Comparison of ENCODE assay signal across 8 cellular contexts in the genomic region with DNA sequence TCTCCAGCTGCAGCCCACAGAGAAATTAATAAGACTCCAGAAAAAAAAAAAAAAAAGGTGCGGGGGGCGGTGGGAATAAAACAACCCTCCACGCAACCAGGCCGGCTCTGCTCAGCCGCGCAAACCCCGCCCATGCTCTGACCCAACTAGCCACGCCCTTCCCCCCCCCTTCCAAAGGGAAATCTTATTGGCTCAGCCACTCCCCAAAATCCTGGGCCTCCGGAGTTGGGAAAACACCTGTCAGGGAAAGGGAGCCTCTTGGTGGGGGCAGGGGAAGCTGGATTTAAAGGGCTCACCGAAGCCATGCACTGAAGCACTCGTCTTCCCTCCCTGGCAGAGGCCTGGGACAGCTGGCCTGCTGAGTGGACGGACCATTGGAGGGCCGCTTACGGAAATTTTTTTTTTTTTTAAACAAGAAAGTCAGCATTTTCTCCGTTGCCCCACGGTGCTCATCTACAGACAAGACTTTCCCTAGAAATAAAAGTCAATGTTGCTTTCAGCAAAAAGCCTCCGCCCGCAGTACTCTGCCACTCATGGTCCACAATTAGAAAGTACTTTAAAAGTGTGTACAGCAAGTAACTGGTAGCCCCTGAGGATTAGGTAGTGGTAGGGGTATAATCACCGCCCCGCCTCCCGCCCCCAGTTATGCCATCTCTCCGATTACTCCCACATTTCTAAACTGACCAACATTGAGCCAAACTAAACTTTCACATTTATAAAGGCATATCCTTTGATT. TPM values are rescaled to one million over a fixed set of nuclear protein-coding genes. Genes with fewer than 3 reads are reported as not detected.
DNase-seq lines count a peak whose midpoint lies in the region; ATAC-seq and TF ChIP-seq lines count a peak whose summit lies in the region.

No MANE protein-coding gene starts in this region.

- peak overlapping the region; percentile 75 for H2AFZ ChIP-seq in mammary epithelial cell (ENCODE audit: low read depth, low read length)

- dilution Hi-C loops in mammary epithelial cell (cut with HindIII; ENCODE audit: low sequenced_read_pairs), result no loop called here

- no peaks in the 10 kb centered on the region for H3K4me1 ChIP-seq in CD8-positive, alpha-beta T cell (ENCODE audit: insufficient read depth, low read length)
- H3K4me1 ChIP-seq in mammary epithelial cell (ENCODE audit: insufficient read depth, low read length), result peaks cover 18% of the 10 kb centered on the region

- ATAC-seq in CD8-positive, alpha-beta T cell, result no peak
- no peak for ATAC-seq in stimulated activated naive B cell treated with anti-CD40 and anti-IgM and Interleukin-4, amounts not matched to agents 10 μg/mL and 1 μg/mL and 100 μg/mL, for 72 hours (replicated peaks)
- ATAC-seq in GM21723 (IDR thresholded peaks at IDR 0.05; ENCODE audit: unreplicated experiment), result no peak

- POLR2A ChIA-PET in CD8-positive, alpha-beta T cell (lab: Charles Lee), result no interaction called here

- no peaks in the 10 kb centered on the region for H3K36me3 Mint-ChIP-seq in CD8-positive, alpha-beta T cell
- no peaks in the 10 kb centered on the region for H3K36me3 Mint-ChIP-seq in stimulated activated naive B cell treated with anti-CD40 and anti-IgM and Interleukin-4, amounts not matched to agents 10 μg/mL and 1 μg/mL and 100 μg/mL, for 72 hours

- H3K36me3 ChIP-seq in CD8-positive, alpha-beta T cell (ENCODE audit: insufficient read depth, low read length), result no peaks in the 10 kb centered on the region
- H3K36me3 ChIP-seq in mammary epithelial cell (ENCODE audit: insufficient read depth, low read length), result no peaks in the 10 kb centered on the region

- 62% methylated on average over 11 of the region's 22 CpGs for WGBS in mammary epithelial cell (ENCODE audit: low coverage, missing lambda C conversion rate)

- H3K9ac ChIP-seq in mammary epithelial cell (ENCODE audit: insufficient read depth, low read length), result no peak overlapping the region

- no peak overlapping the region for H3K27ac Mint-ChIP-seq in CD8-positive, alpha-beta T cell
- H3K27ac Mint-ChIP-seq in stimulated activated naive B cell treated with anti-CD40 and anti-IgM and Interleukin-4, amounts not matched to agents 10 μg/mL and 1 μg/mL and 100 μg/mL, for 72 hours, result peak overlapping the region; percentile 79

- H3K79me2 ChIP-seq in mammary epithelial cell (ENCODE audit: insufficient read depth, low read length), result no peaks in the 10 kb centered on the region

- H3K27me3 Mint-ChIP-seq in CD8-positive, alpha-beta T cell (ENCODE audit: low read depth), result peaks cover 39% of the 10 kb centered on the region
- H3K27me3 Mint-ChIP-seq in stimulated activated naive B cell treated with anti-CD40 and anti-IgM and Interleukin-4, amounts not matched to agents 10 μg/mL and 1 μg/mL and 100 μg/mL, for 72 hours, result peaks cover 31 to 71% of the 10 kb centered on the region in 2 donors

- H3K4me3 ChIP-seq in CD8-positive, alpha-beta T cell (ENCODE audit: low read depth, low read length), result no peak overlapping the region
- H3K4me3 ChIP-seq in mammary epithelial cell (replicated peaks in 1 of 3; ENCODE audit: insufficient read depth in 1 of 3, low read depth in 2 of 3, low read length in 3 of 3), result peak overlapping the region in 2 of 3 experiments; percentile 26 to 54

- H3K4me1 Mint-ChIP-seq in CD8-positive, alpha-beta T cell (ENCODE audit: low read depth), result peaks cover 12% of the 10 kb centered on the region
- peaks cover 15 to 26% of the 10 kb centered on the region in 2 donors for H3K4me1 Mint-ChIP-seq in stimulated activated naive B cell treated with anti-CD40 and anti-IgM and Interleukin-4, amounts not matched to agents 10 μg/mL and 1 μg/mL and 100 μg/mL, for 72 hours

- peak in 1 of 7 experiments; percentile 17 for DNase-seq in CD8-positive, alpha-beta T cell
- DNase-seq in NCI-H1048 (lab: John Stamatoyannopoulos, UW) (peak; percentile 58), mammary epithelial cell (no peak), RPMI8226 (no peak), GM19240 (ENCODE audit: insufficient read length, low spot score) (no peak)
- no peak for DNase-seq in stimulated activated naive B cell treated with anti-CD40 and anti-IgM and Interleukin-4, amounts not matched to agents 10 μg/mL and 1 μg/mL and 100 μg/mL, for 72 hours

- peaks cover 2% of the 10 kb centered on the region for H3K9me3 ChIP-seq in CD8-positive, alpha-beta T cell (ENCODE audit: low read length)
- no peaks in the 10 kb centered on the region for H3K9me3 ChIP-seq in mammary epithelial cell (replicated peaks; ENCODE audit: insufficient read depth, low read length)

- H3K9me3 Mint-ChIP-seq in CD8-positive, alpha-beta T cell, result no peaks in the 10 kb centered on the region
- H3K9me3 Mint-ChIP-seq in stimulated activated naive B cell treated with anti-CD40 and anti-IgM and Interleukin-4, amounts not matched to agents 10 μg/mL and 1 μg/mL and 100 μg/mL, for 72 hours, result no peaks in the 10 kb centered on the region

- no peak overlapping the region for H3K27ac ChIP-seq in CD8-positive, alpha-beta T cell (ENCODE audit: low read depth, low read length)
- H3K27ac ChIP-seq in mammary epithelial cell (ENCODE audit: insufficient read depth, low read depth, low read length), result no peak overlapping the region
- peak overlapping the region; percentile 52 for H3K27ac ChIP-seq in layer of hippocampus (ENCODE audit: low read depth, low read length)

- in situ Hi-C loops in mammary epithelial cell (cut with MboI; ENCODE audit: low sequenced_read_pairs in 2 of 2), result loop anchor here in 1 of 2 donors (25.0 kb wide), 3 partner anchors 652 to 1077 kb away; no protein-coding TSS in a partner anchor

- intact Hi-C loops in CD8-positive, alpha-beta T cell (cut with DNase I, micrococcal nuclease), result no loop called here
- intact Hi-C loops in mammary epithelial cell (cut with micrococcal nuclease), result loop anchor here (10.0 kb wide), 1 partner anchor 535 kb away; no protein-coding TSS in a partner anchor

- CTCF ChIA-PET in CD8-positive, alpha-beta T cell (lab: Charles Lee), result interaction anchor here (1.0 kb wide), 1 partner anchor 10 kb away, joined by 3 read pairs; no protein-coding TSS in a partner anchor
- CTCF ChIA-PET in mammary epithelial cell (lab: Charles Lee; ENCODE audit: low non-redundant PET), result no interaction called here

- peak overlapping the region; percentile 99 for H3K4me2 ChIP-seq in mammary epithelial cell (ENCODE audit: insufficient read depth, low read depth, low read length)

- H3K27me3 ChIP-seq in CD8-positive, alpha-beta T cell (ENCODE audit: insufficient read depth, low read length), result peaks cover 3% of the 10 kb centered on the region
- peaks cover 39% of the 10 kb centered on the region for H3K27me3 ChIP-seq in mammary epithelial cell (ENCODE audit: insufficient read depth, low read length)
- H3K27me3 ChIP-seq in layer of hippocampus (ENCODE audit: control insufficient read depth, insufficient read depth, low read length), result peaks cover 4% of the 10 kb centered on the region

- BruUV-seq in mammary epithelial cell (replicated peaks; lab: Mats Ljungman, UMichigan), result no TSS peak

- H4K20me1 ChIP-seq in mammary epithelial cell (ENCODE audit: insufficient read depth, low read length), result no peaks in the 10 kb centered on the region

- TF ChIP-seq CTCF in CD8-positive, alpha-beta T cell (IDR thresholded peaks at IDR 0.05), result no peak
- no peak for TF ChIP-seq CTCF in mammary epithelial cell (conservative IDR thresholded peaks at IDR 0.05 in 1 of 2, IDR thresholded peaks at IDR 0.05 in 1 of 2; ENCODE audit: extremely low read depth in 1 of 2, insufficient read depth in 1 of 2, low read depth in 1 of 2, low read length in 2 of 2)

- peak overlapping the region; percentile 2 for H3K4me3 Mint-ChIP-seq in CD8-positive, alpha-beta T cell
- H3K4me3 Mint-ChIP-seq in stimulated activated naive B cell treated with anti-CD40 and anti-IgM and Interleukin-4, amounts not matched to agents 10 μg/mL and 1 μg/mL and 100 μg/mL, for 72 hours, result peak overlapping the region; percentile 63 to 74

RNA-seq across cellular contexts. Expression of gene ERBB4, which starts 0.7 kb away (rescaled TPM):
- not detected for total RNA-seq in CD8-positive, alpha-beta T cell
- not detected for total RNA-seq in mammary epithelial cell
- polyA plus RNA-seq in mammary epithelial cell, result not detected
- polyA minus RNA-seq in mammary epithelial cell, result not detected
